In the genomic region with DNA sequence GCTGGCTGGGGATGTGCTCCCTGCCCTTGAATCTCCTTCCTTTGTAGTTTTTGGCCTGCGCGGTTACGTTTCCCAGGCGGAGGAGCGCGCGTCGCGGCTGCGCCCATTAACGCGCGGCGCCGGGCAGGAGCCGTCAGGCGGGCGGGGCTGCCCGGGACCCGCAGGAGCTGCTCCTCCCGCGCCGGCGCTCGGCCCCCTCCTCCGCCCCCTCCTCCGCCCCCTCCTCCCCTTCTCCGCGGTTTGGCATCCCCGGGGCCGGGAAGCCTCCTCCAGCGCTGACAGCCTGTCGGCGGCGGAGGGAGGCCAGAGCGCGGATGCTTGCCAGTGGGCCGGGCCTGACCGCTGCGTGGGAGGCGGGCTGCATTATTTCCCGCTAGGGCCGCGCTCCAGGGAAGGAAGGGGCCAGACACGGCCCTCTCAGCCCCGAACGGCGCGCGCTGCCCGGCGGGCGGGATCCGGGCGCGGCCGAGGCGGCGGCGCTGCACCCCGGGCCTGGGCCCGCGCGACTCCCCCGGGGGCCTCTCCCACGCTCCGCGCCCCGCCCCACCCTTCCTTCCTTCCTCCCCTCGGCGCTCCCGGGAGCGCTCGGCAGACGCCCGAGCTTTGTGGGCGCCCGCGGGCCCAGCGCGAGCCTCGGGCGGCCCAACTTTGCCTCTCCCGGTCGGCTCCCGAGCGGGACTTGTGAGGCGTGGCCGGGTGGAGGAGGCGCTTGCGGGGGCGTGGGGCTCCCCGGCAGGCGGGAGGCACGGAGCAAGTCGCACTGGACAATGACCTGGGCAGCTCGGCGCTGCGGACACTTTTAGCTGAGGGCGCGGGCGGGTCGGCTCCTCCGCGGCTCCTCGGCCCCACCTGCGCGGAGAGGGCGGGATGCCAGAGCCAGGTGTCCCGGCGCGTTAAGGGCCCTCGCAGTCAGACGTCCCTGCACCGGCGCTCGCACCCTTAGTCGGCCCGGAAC, we compare ENCODE assay signal across 8 cellular contexts. TPM values are rescaled to one million over a fixed set of nuclear protein-coding genes. Genes with fewer than 3 reads are reported as not detected.
DNase-seq lines count a peak whose midpoint lies in the region; ATAC-seq and TF ChIP-seq lines count a peak whose summit lies in the region.

A gene (plus strand): TSS at position 405 of the 955 bp plus-strand sequence. CDS start 583 bp downstream, outside the sequence.

- H3K36me3 Mint-ChIP-seq in progenitor cell of endocrine pancreas (ENCODE audit: insufficient read depth): no peaks in the 10 kb centered on the region

- H3K27me3 ChIP-seq in body of pancreas: no peaks in the 10 kb centered on the region
- H3K27me3 ChIP-seq in hepatocyte: peaks cover 5% of the 10 kb centered on the region

- H3K9me2 ChIP-seq in hepatocyte (replicated peaks; ENCODE audit: insufficient read depth): no peaks in the 10 kb centered on the region

- WGBS in body of pancreas, 2 donors: 1% methylated on average over 25 to 94 of the region's 119 CpGs
- WGBS in hepatocyte (ENCODE audit: low lambda C conversion rate, missing lambda C conversion rate): under 1% methylated on average over 58 of the region's 119 CpGs

- DNase-seq in NCI-H82 (lab: John Stamatoyannopoulos, UW): peak; percentile 71
- peak; percentile 59 to 80 (median 67) for DNase-seq in body of pancreas
- peak; percentile 79 for DNase-seq in hepatocyte (ENCODE audit: low spot score)
- DNase-seq in progenitor cell of endocrine pancreas (ENCODE audit: low spot score, unreplicated experiment): peak; percentile 49

- H3K4me2 ChIP-seq in hepatocyte: peak within 1 kb of the TSS; percentile 99

- H2AFZ ChIP-seq in hepatocyte: peak within 1 kb of the TSS; percentile 59

- H3K9me3 ChIP-seq in ES-I3 (ENCODE audit: control insufficient read depth, insufficient read depth, low read length): no peaks in the 10 kb centered on the region
- H3K9me3 ChIP-seq in body of pancreas: no peaks in the 10 kb centered on the region
- H3K9me3 ChIP-seq in hepatocyte (ENCODE audit: low read depth): no peaks in the 10 kb centered on the region

- H3K36me3 ChIP-seq in ES-I3 (ENCODE audit: insufficient read depth, low read length): no peaks in the 10 kb centered on the region
- H3K36me3 ChIP-seq in body of pancreas (replicated peaks in 1 of 2; ENCODE audit: insufficient read depth in 1 of 2, low read depth in 2 of 2): no peaks in the 10 kb centered on the region
- H3K36me3 ChIP-seq in hepatocyte (replicated peaks; ENCODE audit: insufficient read depth, low read depth): no peaks in the 10 kb centered on the region

- intact Hi-C loops in body of pancreas (cut with DNase I): no loop called here

- peak within 1 kb of the TSS; percentile 63 for H3K9ac ChIP-seq in ES-I3 (ENCODE audit: low read depth, low read length)

- peaks cover 5% of the 10 kb centered on the region for H3K4me1 Mint-ChIP-seq in progenitor cell of endocrine pancreas (ENCODE audit: low read depth)

- H4K20me1 ChIP-seq in hepatocyte (ENCODE audit: insufficient read depth, poor library complexity, severe bottlenecking): no peaks in the 10 kb centered on the region

- TF ChIP-seq POLR2A in body of pancreas (IDR thresholded peaks at IDR 0.05): peak in 2 of 3 donors; percentile 28 to 35

- peak within 1 kb of the TSS; percentile 77 for H3K4me3 Mint-ChIP-seq in progenitor cell of endocrine pancreas (ENCODE audit: low read depth)

- H3K4me1 ChIP-seq in ES-I3 (ENCODE audit: insufficient read depth, low read length) (no peaks in the 10 kb centered on the region), body of pancreas (peaks cover 34% of the 10 kb centered on the region), hepatocyte (ENCODE audit: insufficient read depth) (peaks cover 5% of the 10 kb centered on the region)

- H3K27ac ChIP-seq in body of pancreas: peak within 1 kb of the TSS; percentile 6 to 85 (median 80)
- H3K27ac ChIP-seq in hepatocyte: peak within 1 kb of the TSS; percentile 44

- peaks cover 63% of the 10 kb centered on the region for H3K27me3 Mint-ChIP-seq in progenitor cell of endocrine pancreas

- ATAC-seq in HG03432 (IDR thresholded peaks at IDR 0.05; ENCODE audit: unreplicated experiment) (peak; percentile 22), body of pancreas (peak; percentile 81), GM21619 (IDR thresholded peaks at IDR 0.05; ENCODE audit: unreplicated experiment) (no peak), HG03520 (IDR thresholded peaks at IDR 0.05; ENCODE audit: unreplicated experiment) (no peak)

- no peaks in the 10 kb centered on the region for H3K9me3 Mint-ChIP-seq in progenitor cell of endocrine pancreas (ENCODE audit: low read depth)

- H3K79me2 ChIP-seq in hepatocyte: no peaks in the 10 kb centered on the region

- TF ChIP-seq CTCF in body of pancreas (IDR thresholded peaks at IDR 0.05) (no peak), hepatocyte (IDR thresholded peaks at IDR 0.05; ENCODE audit: poor library complexity) (no peak), progenitor cell of endocrine pancreas (IDR thresholded peaks at IDR 0.05; ENCODE audit: unreplicated experiment) (no peak)

- H3K27ac Mint-ChIP-seq in progenitor cell of endocrine pancreas: peak within 1 kb of the TSS; percentile 71

- H3K4me3 ChIP-seq in body of pancreas (peak within 1 kb of the TSS; percentile 66 to 75), hepatocyte (peak within 1 kb of the TSS; percentile 64)

RNA-seq across cellular contexts. Expression of the gene that starts here (rescaled TPM):
- total RNA-seq in body of pancreas (1 to 10 TPM; 3.6 to 4.6 TPM), hepatocyte (2.2 and 2.8 TPM in 2 replicates), progenitor cell of endocrine pancreas (6.9 and 7.2 TPM in 2 replicates)
- polyA plus RNA-seq in hepatocyte: 1.5 and 2.7 TPM in 2 replicates

Comparison
In these comparisons a context has a peak if more than half of its experiments do, and no peak if none do; other contexts are left out.
1. ATAC-seq: peak in HG03432 (single experiment) and body of pancreas (single experiment); none in GM21619 (single experiment) and HG03520 (single experiment).
2. Peak in every context shown above with its lines, with median percentiles within 50 percentile points of each other: DNase-seq.